ENCODE assay signal across 17 cellular contexts in genomic region chr4:17029964-17030363, GRCh38.
DNase-seq lines count a peak whose midpoint lies in the region; ATAC-seq and TF ChIP-seq lines count a peak whose summit lies in the region.
"Had no signal": no experiment of that assay in that cellular context is flagged by ENCODE, and none has a peak within 500 bp of the region (broad histone marks: within the 10 kb centered on the region; RNA-seq: fewer than 3 reads in every experiment).

No MANE protein-coding gene starts in this region.

- no peaks in the 10 kb centered on the region for H3K4me1 Mint-ChIP-seq in naive thymus-derived CD4-positive, alpha-beta T cell
- no peaks in the 10 kb centered on the region for H3K4me1 Mint-ChIP-seq in effector memory CD8-positive, alpha-beta T cell (ENCODE audit: low read depth in 2 of 2)
- H3K4me1 Mint-ChIP-seq: CD8-positive, alpha-beta memory T cell had no signal

- peaks cover 0 to 5% (median 0%) of the 10 kb centered on the region in 11 donors for H3K9me3 Mint-ChIP-seq in naive thymus-derived CD4-positive, alpha-beta T cell
- H3K9me3 Mint-ChIP-seq in effector memory CD8-positive, alpha-beta T cell = no peaks in the 10 kb centered on the region

- H3K27ac Mint-ChIP-seq in naive thymus-derived CD4-positive, alpha-beta T cell = no peak overlapping the region
- no peak overlapping the region for H3K27ac Mint-ChIP-seq in effector memory CD8-positive, alpha-beta T cell
- H3K27ac Mint-ChIP-seq: CD8-positive, alpha-beta memory T cell had no signal

- no peak for TF ChIP-seq POLR2A in HCT116 (IDR thresholded peaks at IDR 0.05; ENCODE audit: borderline replicate concordance, extremely low read depth, insufficient read depth, insufficient read length)
- TF ChIP-seq POLR2A in esophagus squamous epithelium (IDR thresholded peaks at IDR 0.05) = no peak

- TF ChIP-seq CTCF in HCT116 (IDR thresholded peaks at IDR 0.05 in 2 of 3, conservative IDR thresholded peaks at IDR 0.05 in 1 of 3; ENCODE audit: borderline replicate concordance in 1 of 3, insufficient read depth in 1 of 3, low read depth in 2 of 3, low read length in 2 of 3) = no peak
- TF ChIP-seq CTCF in esophagus squamous epithelium (IDR thresholded peaks at IDR 0.05) = no peak
- TF ChIP-seq CTCF in omental fat pad (IDR thresholded peaks at IDR 0.05) = no peak

- H3K4me3 ChIP-seq in HCT116 (replicated peaks in 1 of 2; ENCODE audit: low read depth in 1 of 2, low read length in 2 of 2) (no peak overlapping the region), SJSA1 (no peak overlapping the region), esophagus squamous epithelium (no peak overlapping the region)
- no peak overlapping the region for H3K4me3 ChIP-seq in naive thymus-derived CD4-positive, alpha-beta T cell (ENCODE audit: low read length)
- H3K4me3 ChIP-seq: BLaER1, PC-9 had no signal

- no peaks in the 10 kb centered on the region for H3K9me3 ChIP-seq in HCT116 (ENCODE audit: control insufficient read depth in 1 of 2, insufficient read depth in 1 of 2, low read depth in 1 of 2, low read length in 2 of 2)
- H3K9me3 ChIP-seq in SJSA1 (replicated peaks) = peaks cover 8% of the 10 kb centered on the region; the same call in 1 of the 2 replicates
- no peaks in the 10 kb centered on the region for H3K9me3 ChIP-seq in esophagus squamous epithelium
- H3K9me3 ChIP-seq in naive thymus-derived CD4-positive, alpha-beta T cell (ENCODE audit: control insufficient read depth in 2 of 3, low read length in 3 of 3) = no peaks in the 10 kb centered on the region
- H3K9me3 ChIP-seq: BLaER1 had no signal

- no peaks in the 10 kb centered on the region for H3K9me2 ChIP-seq in HCT116 (ENCODE audit: insufficient read depth)

- DNase-seq in HCT116 (ENCODE audit: low read depth, low spot score) (no peak), SJSA1 (ENCODE audit: low read depth in 1 of 2, low spot score in 2 of 2) (no peak), esophagus squamous epithelium (lab: John Stamatoyannopoulos, UW) (no peak), omental fat pad (ENCODE audit: low spot score) (no peak), posterior vena cava (ENCODE audit: low spot score) (no peak), activated T-cell treated with anti-CD3 and anti-CD28 coated beads for 4 hours (no peak)
- DNase-seq in naive thymus-derived CD4-positive, alpha-beta T cell = no peak
- no peak for DNase-seq in effector memory CD8-positive, alpha-beta T cell
- DNase-seq: CD8-positive, alpha-beta memory T cell; DMS 273 treated with DMSO at 0.1 percent for 48 hours; NCI-H146; NCI-H2081 treated with DMSO at 0.1 percent for 48 hours; NCI-H526; NK-92 treated with Interleukin-12 subunit alpha and Interleukin-12 subunit beta, amount 100 ng/mL, for 24 hours; PC-9; Right ventricle myocardium superior had no signal

- no TSS peak for BruUV-seq in HCT116 (replicated peaks; lab: Mats Ljungman, UMichigan)

- H3K4me1 ChIP-seq in HCT116 (ENCODE audit: control insufficient read depth in 1 of 2, insufficient read depth in 2 of 2, low read length in 2 of 2) (peaks cover 25 to 40% of the 10 kb centered on the region in 2 experiments), SJSA1 (replicated peaks) (peaks cover 48% of the 10 kb centered on the region), esophagus squamous epithelium (peaks cover 0 to 14% (median 7%) of the 10 kb centered on the region in 3 donors)
- no peaks in the 10 kb centered on the region for H3K4me1 ChIP-seq in naive thymus-derived CD4-positive, alpha-beta T cell (ENCODE audit: control insufficient read depth in 2 of 2, insufficient read depth in 2 of 2, low read length in 2 of 2)
- H3K4me1 ChIP-seq: BLaER1 had no signal

- H3K27me3 ChIP-seq in HCT116 (ENCODE audit: insufficient read depth, low read length) = no peaks in the 10 kb centered on the region
- H3K27me3 ChIP-seq in SJSA1 (replicated peaks) = no peaks in the 10 kb centered on the region
- H3K27me3 ChIP-seq in esophagus squamous epithelium = no peaks in the 10 kb centered on the region
- no peaks in the 10 kb centered on the region for H3K27me3 ChIP-seq in naive thymus-derived CD4-positive, alpha-beta T cell (ENCODE audit: control insufficient read depth in 2 of 2, insufficient read depth in 2 of 2, low read length in 2 of 2)
- H3K27me3 ChIP-seq: BLaER1 had no signal

- peaks cover 0 to 21% (median 15%) of the 10 kb centered on the region in 5 donors for H3K27me3 Mint-ChIP-seq in naive thymus-derived CD4-positive, alpha-beta T cell
- peaks cover 0 to 15% of the 10 kb centered on the region in 2 donors for H3K27me3 Mint-ChIP-seq in effector memory CD8-positive, alpha-beta T cell

- H3K27ac ChIP-seq in HCT116 (ENCODE audit: low read depth, low read length) (peak overlapping the region; percentile 66), SJSA1 (peak overlapping the region; percentile 78), esophagus squamous epithelium (peak overlapping the region in 3 of 4 donors; percentile 31 to 39 (median 39))
- no peak overlapping the region for H3K27ac ChIP-seq in naive thymus-derived CD4-positive, alpha-beta T cell (ENCODE audit: low read depth, low read length)
- H3K27ac ChIP-seq: BLaER1, PC-9 had no signal

- no peaks in the 10 kb centered on the region for H3K36me3 Mint-ChIP-seq in naive thymus-derived CD4-positive, alpha-beta T cell
- no peaks in the 10 kb centered on the region for H3K36me3 Mint-ChIP-seq in effector memory CD8-positive, alpha-beta T cell (ENCODE audit: insufficient read depth)
- H3K36me3 Mint-ChIP-seq: CD8-positive, alpha-beta memory T cell had no signal

- ATAC-seq in HCT116 (peak; percentile 33), omental fat pad (ENCODE audit: low FRiP score) (peak; percentile 45)
- ATAC-seq in naive thymus-derived CD4-positive, alpha-beta T cell = no peak
- no peak for ATAC-seq in effector memory CD8-positive, alpha-beta T cell (replicated peaks)

- peak overlapping the region; percentile 43 for H3K4me2 ChIP-seq in HCT116 (ENCODE audit: low read length)
- H3K4me2 ChIP-seq: BLaER1, PC-9 had no signal

- peak overlapping the region; percentile 16; the same call in 1 of the 2 replicates for H3K9ac ChIP-seq in HCT116 (ENCODE audit: low read length)
- H3K9ac ChIP-seq: BLaER1 had no signal

- H3K36me3 ChIP-seq in HCT116 (ENCODE audit: control insufficient read depth in 1 of 2, insufficient read depth in 2 of 2, low read length in 2 of 2) (no peaks in the 10 kb centered on the region), SJSA1 (no peaks in the 10 kb centered on the region), esophagus squamous epithelium (no peaks in the 10 kb centered on the region)
- no peaks in the 10 kb centered on the region for H3K36me3 ChIP-seq in naive thymus-derived CD4-positive, alpha-beta T cell (ENCODE audit: control insufficient read depth in 2 of 3, insufficient read depth in 3 of 3, low read length in 3 of 3)
- H3K36me3 ChIP-seq: BLaER1 had no signal

- H2AFZ ChIP-seq in HCT116 (ENCODE audit: low read depth, low read length, poor library complexity, severe bottlenecking) = no peak overlapping the region
- H2AFZ ChIP-seq: PC-9 had no signal

- CTCF ChIA-PET in HCT116 (lab: Charles Lee) = no interaction called here
- CTCF ChIA-PET in naive thymus-derived CD4-positive, alpha-beta T cell (lab: Charles Lee) = no interaction called here

- H3K4me3 Mint-ChIP-seq in naive thymus-derived CD4-positive, alpha-beta T cell = no peak overlapping the region
- H3K4me3 Mint-ChIP-seq in effector memory CD8-positive, alpha-beta T cell = no peak overlapping the region
- H3K4me3 Mint-ChIP-seq: CD8-positive, alpha-beta memory T cell had no signal

- no peak for TF ChIP-seq RAD21 in HCT116 (IDR thresholded peaks at IDR 0.05; ENCODE audit: low read depth)

- WGBS in esophagus squamous epithelium, 2 donors = 25 to 57% methylated on average over 2 of the region's 2 CpGs

- intact Hi-C loops in HCT116 (cut with micrococcal nuclease) = no loop called here
- intact Hi-C loops in esophagus squamous epithelium (cut with DNase I) = no loop called here
- intact Hi-C loops in naive thymus-derived CD4-positive, alpha-beta T cell (cut with micrococcal nuclease) = no loop called here
- intact Hi-C loops in posterior vena cava (cut with DNase I) = no loop called here

- RAD21 ChIA-PET in HCT116 (lab: Charles Lee; ENCODE audit: low non-redundant PET in 1 of 2, low total read pairs in 2 of 2, uncharacterized antibody in 2 of 2, unreplicated experiment in 2 of 2) = no interaction called here

- H4K20me1 ChIP-seq in HCT116 (ENCODE audit: insufficient read depth) = no peaks in the 10 kb centered on the region
- H4K20me1 ChIP-seq: BLaER1 had no signal

- POLR2A ChIA-PET in HCT116 (lab: Charles Lee) = interaction anchor here (1.0 kb wide), 1 partner anchor 85 kb away, joined by 4 read pairs; no protein-coding TSS in a partner anchor
- POLR2A ChIA-PET in naive thymus-derived CD4-positive, alpha-beta T cell (lab: Charles Lee) = no interaction called here

- H3K79me2 ChIP-seq in HCT116 (ENCODE audit: insufficient read depth, low read length) = no peaks in the 10 kb centered on the region

TF ChIP-seq in HCT116, 20 proteins besides CTCF, POLR2A, EP300 and RAD21 (continues in another document):
- TF ChIP-seq REST (IDR thresholded peaks at IDR 0.05; ENCODE audit: low read depth) (no peak), ZNF274 (IDR thresholded peaks at IDR 0.05; ENCODE audit: low read depth, low read length) (no peak), FOSL1 (IDR thresholded peaks at IDR 0.05; ENCODE audit: low read depth) (no peak), CBX3 (IDR thresholded peaks at IDR 0.05; ENCODE audit: low read depth) (no peak), SIN3A (IDR thresholded peaks at IDR 0.05; ENCODE audit: low read depth) (no peak)

Comparison
In these comparisons a context has a peak if more than half of its experiments do, and no peak if none do; other contexts are left out.
1. ATAC-seq: peak in HCT116 (single experiment) and omental fat pad (single experiment); none in naive thymus-derived CD4-positive, alpha-beta T cell (single experiment) and effector memory CD8-positive, alpha-beta T cell (single experiment).